24 cellular contexts compared by ENCODE assay signal in the genomic region with DNA sequence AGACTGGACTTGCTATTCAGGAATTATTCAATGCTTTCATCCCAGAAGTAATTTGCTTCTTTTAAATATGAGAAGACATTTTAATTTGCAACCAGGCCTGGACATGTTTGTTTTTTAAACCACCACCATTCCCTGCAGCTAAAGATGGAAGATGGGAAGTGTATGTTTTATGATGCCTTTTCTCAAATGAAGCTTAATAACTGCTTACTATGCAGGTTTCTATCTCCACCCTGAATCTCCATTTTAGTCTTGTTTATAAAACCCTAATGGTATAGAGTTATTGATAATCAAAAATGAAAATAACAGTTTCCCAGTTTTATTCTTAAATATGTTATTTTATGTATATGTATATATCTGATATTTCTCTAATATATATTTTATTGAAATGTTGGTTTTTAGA.
"Had no signal": no experiment of that assay in that cellular context is flagged by ENCODE, and none has a peak within 500 bp of the region (broad histone marks: within the 10 kb centered on the region; RNA-seq: fewer than 3 reads in every experiment).

No MANE protein-coding gene starts in this region.

- H3K9me3 ChIP-seq: left ventricle myocardium inferior, neutrophil, psoas muscle, spleen, suprapubic skin, thoracic aorta, tibial artery, upper lobe of right lung had no signal

- H3K4me1 ChIP-seq: left ventricle myocardium inferior, neural progenitor cell, parathyroid adenoma, psoas muscle, spleen, suprapubic skin, tibial artery, upper lobe of right lung had no signal

- ATAC-seq: natural killer cell; psoas muscle; sciatic nerve; stimulated activated effector memory CD8-positive, alpha-beta T cell treated with anti-CD3 and anti-CD28 coated beads, Interleukin-12 subunit alpha, Interleukin-12 subunit beta, amount 100 ng/mL, for 72 hours; upper lobe of right lung had no signal

- H3K9ac ChIP-seq: neural progenitor cell, parathyroid adenoma had no signal

- H3K4me2 ChIP-seq: neural progenitor cell had no signal

- FAIRE-seq: urothelium cell line had no signal

- H3K27ac ChIP-seq: left ventricle myocardium inferior, neural progenitor cell, neutrophil, parathyroid adenoma, psoas muscle, skin epidermis, spleen, suprapubic skin, thoracic aorta, tibial artery, upper lobe of right lung had no signal

- DNase-seq: islet precursor cell; left ventricle myocardium inferior; mesendoderm; naive B cell; natural killer cell; nephron progenitor cell; occipital lobe; psoas muscle; spleen; stimulated activated CD4-positive, alpha-beta T cell treated with anti-CD3 and anti-CD28 coated beads, Interleukin-4, amount 100 ng/mL, for 24 hours; stimulated activated naive CD4-positive, alpha-beta T cell; tibial artery; trophoblast cell; upper lobe of right lung had no signal

- H2AFZ ChIP-seq: neural progenitor cell, parathyroid adenoma had no signal

- H3K36me3 ChIP-seq: left ventricle myocardium inferior, neural progenitor cell, neutrophil, spleen, suprapubic skin, thoracic aorta, tibial artery, upper lobe of right lung had no signal

- H3K27me3 ChIP-seq: neural progenitor cell, neutrophil, spleen, suprapubic skin, tibial artery, upper lobe of right lung had no signal

- H3K4me3 ChIP-seq: left ventricle myocardium inferior, lung, neural progenitor cell, psoas muscle, skin epidermis, spleen, suprapubic skin, thoracic aorta, tibial artery, upper lobe of right lung had no signal
